Comparison of ENCODE assay signal across 17 cellular contexts in genomic region chr22:40620464-40621046, GRCh38. TPM values are rescaled to one million over a fixed set of nuclear protein-coding genes. Genes with fewer than 3 reads are reported as not detected.
A peak's percentile ranks its signal among the peaks of the same experiment; 100 is the strongest.
DNase-seq lines count a peak whose midpoint lies in the region; ATAC-seq and TF ChIP-seq lines count a peak whose summit lies in the region.
"Had no signal": no experiment of that assay in that cellular context is flagged by ENCODE, and none has a peak within 500 bp of the region (broad histone marks: within the 10 kb centered on the region; RNA-seq: fewer than 3 reads in every experiment).

No MANE protein-coding gene starts in this region.

- H3K4me3 Mint-ChIP-seq in dendritic cell treated with granulocyte-macrophage colony-stimulating factor and Interleukin-4, amounts not matched to agents 40 ng/mL and 50 ng/mL, for 4 days = peak overlapping the region; percentile 60
- H3K4me3 Mint-ChIP-seq in neural crest cell = no peak overlapping the region
- H3K4me3 Mint-ChIP-seq: activated CD8-positive, alpha-beta T cell treated with anti-CD3 and anti-CD28 coated beads, Interleukin-2, amount 10 ng/mL, durations not matched to agents 7 days and 5 days had no signal

- no peaks in the 10 kb centered on the region for H3K27me3 Mint-ChIP-seq in dendritic cell treated with granulocyte-macrophage colony-stimulating factor and Interleukin-4, amounts not matched to agents 40 ng/mL and 50 ng/mL, for 4 days
- no peaks in the 10 kb centered on the region for H3K27me3 Mint-ChIP-seq in neural crest cell (ENCODE audit: low read depth)

- TF ChIP-seq CTCF in neural crest cell (conservative IDR thresholded peaks at IDR 0.05) = no peak

- peaks cover 49% of the 10 kb centered on the region for H3K4me1 Mint-ChIP-seq in dendritic cell treated with granulocyte-macrophage colony-stimulating factor and Interleukin-4, amounts not matched to agents 40 ng/mL and 50 ng/mL, for 4 days (ENCODE audit: low read depth)
- H3K4me1 Mint-ChIP-seq in neural crest cell = peaks cover 23% of the 10 kb centered on the region

- peak; percentile 79 for DNase-seq in EH (ENCODE audit: low read depth)
- DNase-seq in LoVo (ENCODE audit: low spot score) = peak; percentile 34
- DNase-seq in neural crest cell (ENCODE audit: low read depth, low spot score) = no peak
- DNase-seq in stimulated activated CD4-positive, alpha-beta T cell treated with anti-CD3 and anti-CD28 coated beads, Interleukin-4, amount 100 ng/mL, for 24 hours = no peak
- DNase-seq in medulla oblongata (ENCODE audit: extremely low spot score) = no peak
- no peak for DNase-seq in anterior cingulate cortex (lab: John Stamatoyannopoulos, UW)
- DNase-seq: activated CD8-positive, alpha-beta T cell treated with anti-CD3 and anti-CD28 coated beads, Interleukin-2, amount 10 ng/mL, durations not matched to agents 7 days and 5 days; activated gamma-delta T cell treated with Interleukin-2 at 50 U/mL for 16 hours; NCI-H1105 treated with DMSO at 0.1 percent for 48 hours; NCI-H446 treated with DMSO at 0.1 percent for 48 hours; ovary; Peyer's patch; T-helper 9 cell; thyroid gland had no signal

- intact Hi-C loops in dendritic cell treated with granulocyte-macrophage colony-stimulating factor and Interleukin-4, amounts not matched to agents 40 ng/mL and 50 ng/mL, for 4 days (cut with micrococcal nuclease) = no loop called here

- H3K36me3 Mint-ChIP-seq in dendritic cell treated with granulocyte-macrophage colony-stimulating factor and Interleukin-4, amounts not matched to agents 40 ng/mL and 50 ng/mL, for 4 days (ENCODE audit: low read depth) = peaks cover 5% of the 10 kb centered on the region
- peaks cover 19% of the 10 kb centered on the region for H3K36me3 Mint-ChIP-seq in neural crest cell (ENCODE audit: low read depth)

- H3K27ac Mint-ChIP-seq in dendritic cell treated with granulocyte-macrophage colony-stimulating factor and Interleukin-4, amounts not matched to agents 40 ng/mL and 50 ng/mL, for 4 days = peak overlapping the region; percentile 82
- H3K27ac Mint-ChIP-seq in neural crest cell (ENCODE audit: unreplicated experiment) = peak overlapping the region; percentile 65
- H3K27ac Mint-ChIP-seq: activated CD8-positive, alpha-beta T cell treated with anti-CD3 and anti-CD28 coated beads, Interleukin-2, amount 10 ng/mL, durations not matched to agents 7 days and 5 days had no signal

- peaks cover 10% of the 10 kb centered on the region for H3K9me3 Mint-ChIP-seq in dendritic cell treated with granulocyte-macrophage colony-stimulating factor and Interleukin-4, amounts not matched to agents 40 ng/mL and 50 ng/mL, for 4 days
- H3K9me3 Mint-ChIP-seq in neural crest cell = peaks cover 13% of the 10 kb centered on the region

- no peak for ATAC-seq in GM21360 (IDR thresholded peaks at IDR 0.05; ENCODE audit: unreplicated experiment)
- ATAC-seq: activated CD8-positive, alpha-beta T cell treated with anti-CD3 and anti-CD28 coated beads, Interleukin-2, amount 10 ng/mL, durations not matched to agents 7 days and 5 days had no signal

RNA-seq across cellular contexts. Expression of gene MRTFA, which starts 16.0 kb away (rescaled TPM):
- total RNA-seq in neural crest cell = 45.0 and 52.8 TPM in 2 replicates

RNA-seq across cellular contexts. Expression of gene MCHR1, which starts 58.7 kb away (rescaled TPM):
- 0.84 and 1.3 TPM in 2 replicates for total RNA-seq in neural crest cell
- total RNA-seq: activated CD8-positive, alpha-beta T cell treated with anti-CD3 and anti-CD28 coated beads, Interleukin-2, amount 10 ng/mL, durations not matched to agents 7 days and 5 days; mesenteric fat pad; Peyer's patch; thyroid gland had no signal

Comparison
In these comparisons a context has a peak if more than half of its experiments do, and no peak if none do; other contexts are left out.
1. DNase-seq: peak in EH (single experiment) and LoVo (single experiment); none in neural crest cell (single experiment), stimulated activated CD4-positive, alpha-beta T cell treated with anti-CD3 and anti-CD28 coated beads, Interleukin-4, amount 100 ng/mL, for 24 hours (single experiment), medulla oblongata (single experiment) and anterior cingulate cortex (0 of 58).